13 cellular contexts compared by ENCODE assay signal in genomic region chr17:62678214-62678919, GRCh38. TPM values are rescaled to one million over a fixed set of nuclear protein-coding genes. Genes with fewer than 3 reads are reported as not detected.
DNase-seq lines count a peak whose midpoint lies in the region; ATAC-seq and TF ChIP-seq lines count a peak whose summit lies in the region.
"Had no signal": no experiment of that assay in that cellular context is flagged by ENCODE, and none has a peak within 500 bp of the region (broad histone marks: within the 10 kb centered on the region; RNA-seq: fewer than 3 reads in every experiment).

No MANE protein-coding gene starts in this region.

- no peaks in the 10 kb centered on the region for H3K9me3 ChIP-seq in RWPE2 (ENCODE audit: severe bottlenecking)
- H3K9me3 ChIP-seq: BLaER1 treated with 17β-estradiol and CSF1 and Interleukin-3, amounts not matched to agents 10 nM and 100 nM had no signal

- no peak overlapping the region for H3K4me3 ChIP-seq in RWPE2 (ENCODE audit: severe bottlenecking)
- H3K4me3 ChIP-seq: BLaER1 treated with 17β-estradiol and CSF1 and Interleukin-3, amounts not matched to agents 10 nM and 100 nM; GM12878; GM23248 had no signal

- TF ChIP-seq CTCF in RWPE2 (IDR thresholded peaks at IDR 0.05; ENCODE audit: poor library complexity, severe bottlenecking) = no peak
- TF ChIP-seq CTCF in nephron progenitor cell (IDR thresholded peaks at IDR 0.05) = no peak

- no peak overlapping the region for H3K4me3 Mint-ChIP-seq in nephron progenitor cell
- H3K4me3 Mint-ChIP-seq: CD4-positive, CD25-positive, alpha-beta regulatory T cell had no signal

- ATAC-seq in RWPE2 (ENCODE audit: low read depth) = no peak
- ATAC-seq in sciatic nerve = no peak
- ATAC-seq: GM12878 had no signal

- H3K27me3 Mint-ChIP-seq in nephron progenitor cell (ENCODE audit: low read depth, poor library complexity) = no peaks in the 10 kb centered on the region
- H3K27me3 Mint-ChIP-seq: CD4-positive, CD25-positive, alpha-beta regulatory T cell had no signal

- no peaks in the 10 kb centered on the region; the same call in 1 of the 2 replicates for H3K36me3 ChIP-seq in RWPE2 (ENCODE audit: low read depth)

- DNase-seq in D341Med (ENCODE audit: low spot score) = peak; percentile 38
- peak; percentile 51 for DNase-seq in RWPE2 (ENCODE audit: low spot score)
- no peak for DNase-seq in nephron progenitor cell
- DNase-seq in sciatic nerve (ENCODE audit: low spot score) = peak; percentile 42
- no peak for DNase-seq in activated CD8-positive, alpha-beta memory T cell treated with anti-CD3 and anti-CD28 coated beads, Interleukin-2, amount 50 U/mL, for 48 hours
- DNase-seq in glomerular visceral epithelial cell (ENCODE audit: extremely low spot score) = no peak
- DNase-seq in stimulated activated CD4-positive, alpha-beta T cell treated with anti-CD3 and anti-CD28 coated beads, Interleukin-4, amount 100 ng/mL, for 1 hour = no peak
- DNase-seq: ACHN; CD4-positive, CD25-positive, alpha-beta regulatory T cell; DMS79; GM23248 had no signal

- H3K27ac ChIP-seq in RWPE2 (ENCODE audit: poor library complexity, severe bottlenecking) = no peak overlapping the region
- H3K27ac ChIP-seq: BLaER1 treated with 17β-estradiol and CSF1 and Interleukin-3, amounts not matched to agents 10 nM and 100 nM; GM23248 had no signal

- peaks cover 34% of the 10 kb centered on the region for H3K36me3 Mint-ChIP-seq in nephron progenitor cell (ENCODE audit: low read depth)
- H3K36me3 Mint-ChIP-seq: CD4-positive, CD25-positive, alpha-beta regulatory T cell had no signal

- intact Hi-C loops in sciatic nerve (cut with DNase I) = no loop called here

- H3K27ac Mint-ChIP-seq in nephron progenitor cell = peak overlapping the region; percentile 88

- peaks cover 28% of the 10 kb centered on the region for H3K4me1 Mint-ChIP-seq in nephron progenitor cell
- H3K4me1 Mint-ChIP-seq: CD4-positive, CD25-positive, alpha-beta regulatory T cell had no signal

- no peaks in the 10 kb centered on the region for H3K27me3 ChIP-seq in RWPE2 (ENCODE audit: insufficient read depth, poor library complexity, severe bottlenecking)
- H3K27me3 ChIP-seq: BLaER1 treated with 17β-estradiol and CSF1 and Interleukin-3, amounts not matched to agents 10 nM and 100 nM had no signal

- H3K9me3 Mint-ChIP-seq in nephron progenitor cell = no peaks in the 10 kb centered on the region
- H3K9me3 Mint-ChIP-seq: CD4-positive, CD25-positive, alpha-beta regulatory T cell had no signal

- no peaks in the 10 kb centered on the region for H3K4me1 ChIP-seq in RWPE2 (ENCODE audit: insufficient read depth, poor library complexity, severe bottlenecking)

RNA-seq across cellular contexts. Expression of gene MRC2, which starts 50.9 kb away (rescaled TPM):
- total RNA-seq in sciatic nerve = 111 TPM

Comparison
In these comparisons a context has a peak if more than half of its experiments do, and no peak if none do; other contexts are left out.
1. DNase-seq: peak in D341Med (single experiment), RWPE2 (single experiment) and sciatic nerve (single experiment); none in nephron progenitor cell (single experiment), activated CD8-positive, alpha-beta memory T cell treated with anti-CD3 and anti-CD28 coated beads, Interleukin-2, amount 50 U/mL, for 48 hours (single experiment), glomerular visceral epithelial cell (single experiment) and stimulated activated CD4-positive, alpha-beta T cell treated with anti-CD3 and anti-CD28 coated beads, Interleukin-4, amount 100 ng/mL, for 1 hour (single experiment).